In the genomic region with DNA sequence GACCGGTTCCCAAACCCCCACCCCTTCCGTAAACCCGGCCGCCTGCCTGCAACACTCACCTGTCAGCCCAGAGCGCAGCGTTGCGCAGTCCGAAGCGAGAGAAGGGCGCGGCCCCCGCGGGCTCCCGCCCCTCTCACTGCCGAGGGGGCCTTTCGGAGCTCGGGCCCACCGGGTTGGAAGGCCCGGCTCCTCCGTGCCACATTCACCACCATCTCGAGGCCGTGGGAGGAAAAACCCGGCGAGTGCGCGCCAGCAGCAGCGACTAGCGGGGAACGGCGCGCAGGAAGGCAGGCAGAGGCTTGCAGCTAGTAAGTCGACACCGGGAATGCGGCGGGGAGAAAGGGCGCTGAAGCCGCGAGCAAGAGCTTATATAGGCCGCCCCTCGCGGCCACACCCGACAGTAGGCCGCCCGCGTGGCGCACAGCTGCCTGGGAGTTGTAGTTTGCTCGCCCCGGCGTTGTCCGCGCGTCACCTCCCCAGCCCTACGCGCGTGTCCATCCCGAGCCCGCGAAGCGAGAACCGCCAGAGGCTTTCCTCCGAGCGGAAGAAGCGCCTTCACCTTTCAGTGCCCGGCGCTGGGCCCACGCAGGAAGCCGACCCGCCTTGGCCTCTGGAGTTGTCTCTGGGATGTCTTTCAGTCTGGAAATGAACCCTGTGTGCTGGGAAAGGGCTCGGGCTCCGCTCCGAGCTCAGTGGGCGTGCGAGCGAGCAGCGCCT, we compare ENCODE assay signal across 8 cellular contexts. TPM values are rescaled to one million over a fixed set of nuclear protein-coding genes. Genes with fewer than 3 reads are reported as not detected.
DNase-seq lines count a peak whose midpoint lies in the region; ATAC-seq and TF ChIP-seq lines count a peak whose summit lies in the region.

No MANE protein-coding gene starts in this region.

- H3K27me3 ChIP-seq in CD4-positive, alpha-beta memory T cell (ENCODE audit: insufficient read depth, low read length), result no peaks in the 10 kb centered on the region

- peak overlapping the region; percentile 94 to 99 (median 98) for H3K4me3 Mint-ChIP-seq in CD4-positive, alpha-beta memory T cell
- H3K4me3 Mint-ChIP-seq in activated CD8-positive, alpha-beta T cell treated with anti-CD3 and anti-CD28 coated beads for 36 hours, result peak overlapping the region; percentile 100

- H3K27ac ChIP-seq in CD4-positive, alpha-beta memory T cell (ENCODE audit: low read depth, low read length), result peak overlapping the region; percentile 82

- peak overlapping the region; percentile 82 to 99 for H3K4me3 ChIP-seq in CD4-positive, alpha-beta memory T cell (ENCODE audit: low read length in 2 of 2)

- H3K27ac Mint-ChIP-seq in CD4-positive, alpha-beta memory T cell, result peak overlapping the region; percentile 92 to 98 (median 95)
- H3K27ac Mint-ChIP-seq in activated CD8-positive, alpha-beta T cell treated with anti-CD3 and anti-CD28 coated beads for 36 hours, result peak overlapping the region; percentile 92

- peaks cover 0 to 7% (median 0%) of the 10 kb centered on the region in 8 donors for H3K9me3 Mint-ChIP-seq in CD4-positive, alpha-beta memory T cell
- no peaks in the 10 kb centered on the region for H3K9me3 Mint-ChIP-seq in activated CD8-positive, alpha-beta T cell treated with anti-CD3 and anti-CD28 coated beads for 36 hours

- DNase-seq in CD4-positive, alpha-beta memory T cell, result peak; percentile 91 to 94 (median 93)
- peak; percentile 84 for DNase-seq in NCI-H774 (lab: John Stamatoyannopoulos, UW)
- peak; percentile 95 for DNase-seq in activated CD8-positive, alpha-beta T cell treated with anti-CD3 and anti-CD28 coated beads for 36 hours
- DNase-seq in ecto neural progenitor cell (ENCODE audit: low spot score), result peak; percentile 98
- peak; percentile 97 for DNase-seq in medulla oblongata (ENCODE audit: extremely low spot score)
- DNase-seq in stimulated activated CD4-positive, alpha-beta T cell treated with anti-CD3 and anti-CD28 coated beads, TNF-alpha, amount 100 ng/mL, for 48 hours (ENCODE audit: low read depth in 3 of 3), result peak; percentile 86 to 91 (median 91)

- H3K4me1 ChIP-seq in CD4-positive, alpha-beta memory T cell (ENCODE audit: insufficient read depth, low read length), result peaks cover 33% of the 10 kb centered on the region

- peaks cover 32% of the 10 kb centered on the region for H3K36me3 ChIP-seq in CD4-positive, alpha-beta memory T cell (ENCODE audit: insufficient read depth, low read length)

- TF ChIP-seq CTCF in activated CD8-positive, alpha-beta T cell treated with anti-CD3 and anti-CD28 coated beads for 36 hours (IDR thresholded peaks at IDR 0.05), result no peak

- intact Hi-C loops in CD4-positive, alpha-beta memory T cell (cut with micrococcal nuclease), result loop anchor here (1.0 to 5.0 kb wide), 9 partner anchors 28 to 601 kb away; partner anchors contain the start of genes RCC1, RNU11, SESN2 and SRSF4
- intact Hi-C loops in activated CD8-positive, alpha-beta T cell treated with anti-CD3 and anti-CD28 coated beads for 36 hours (cut with micrococcal nuclease), result loop anchor here (5.0 kb wide), 1 partner anchor 64 kb away; no protein-coding TSS in a partner anchor

- H3K4me1 Mint-ChIP-seq in CD4-positive, alpha-beta memory T cell, result peaks cover 21 to 54% (median 38%) of the 10 kb centered on the region in 4 donors
- H3K4me1 Mint-ChIP-seq in activated CD8-positive, alpha-beta T cell treated with anti-CD3 and anti-CD28 coated beads for 36 hours (ENCODE audit: low read depth), result peaks cover 22% of the 10 kb centered on the region

- H3K27me3 Mint-ChIP-seq in CD4-positive, alpha-beta memory T cell, result no peaks in the 10 kb centered on the region
- no peaks in the 10 kb centered on the region for H3K27me3 Mint-ChIP-seq in activated CD8-positive, alpha-beta T cell treated with anti-CD3 and anti-CD28 coated beads for 36 hours

- H3K9me3 ChIP-seq in CD4-positive, alpha-beta memory T cell (ENCODE audit: control insufficient read depth in 1 of 2, low read length in 2 of 2), result no peaks in the 10 kb centered on the region

- peaks cover 31 to 44% of the 10 kb centered on the region in 2 donors for H3K36me3 Mint-ChIP-seq in CD4-positive, alpha-beta memory T cell
- peaks cover 46% of the 10 kb centered on the region for H3K36me3 Mint-ChIP-seq in activated CD8-positive, alpha-beta T cell treated with anti-CD3 and anti-CD28 coated beads for 36 hours (ENCODE audit: low read depth)

- ATAC-seq in GM19397 (IDR thresholded peaks at IDR 0.05; ENCODE audit: unreplicated experiment) (peak; percentile 84), HG03565 (IDR thresholded peaks at IDR 0.05; ENCODE audit: unreplicated experiment) (peak; percentile 79)
- ATAC-seq in activated CD8-positive, alpha-beta T cell treated with anti-CD3 and anti-CD28 coated beads for 36 hours, result peak; percentile 91

- POLR2A ChIA-PET in CD4-positive, alpha-beta memory T cell (lab: Charles Lee; ENCODE audit: partially characterized antibody), result interaction anchor here (0.5 to 9.1 kb wide), 53 partner anchors 10 to 1691 kb away, joined by 3 to 234 read pairs (median 6); partner anchors contain the start of genes ATP5IF1, EPB41, EYA3 and GMEB1
- POLR2A ChIA-PET in activated CD8-positive, alpha-beta T cell treated with anti-CD3 and anti-CD28 coated beads for 36 hours (lab: Charles Lee), result interaction anchor here (0.6 to 10.5 kb wide), 43 partner anchors 8 to 1440 kb away, joined by 3 to 315 read pairs (median 4); partner anchors contain the start of genes GMEB1, MED18, RAB42 and RCC1

- CTCF ChIA-PET in CD4-positive, alpha-beta memory T cell (lab: Charles Lee; ENCODE audit: partially characterized antibody), result interaction anchor here (0.6 to 5.0 kb wide), 23 partner anchors 9 to 801 kb away, joined by 3 to 23 read pairs (median 4); partner anchors contain the start of genes GMEB1, MED18, TAF12 and TRNAU1AP
- CTCF ChIA-PET in activated CD8-positive, alpha-beta T cell treated with anti-CD3 and anti-CD28 coated beads for 36 hours (lab: Charles Lee), result interaction anchor here (0.5 to 6.2 kb wide), 13 partner anchors 10 to 332 kb away, joined by 3 to 30 read pairs (median 3); partner anchors contain the start of genes TAF12, TRNAU1AP and YTHDF2

RNA-seq across cellular contexts. Expression of gene RAB42, which starts 10.4 kb away (rescaled TPM):
- 1 to 10 TPM in 1 of 2 experiments, under 1 TPM in 1; 0.38 to 1.3 TPM for total RNA-seq in CD4-positive, alpha-beta memory T cell
- not detected for polyA plus RNA-seq in CD4-positive, alpha-beta memory T cell
- not detected for total RNA-seq in activated CD8-positive, alpha-beta T cell treated with anti-CD3 and anti-CD28 coated beads for 36 hours

RNA-seq across cellular contexts. Expression of gene TRNAU1AP, which starts 28.8 kb away (rescaled TPM):
- total RNA-seq in CD4-positive, alpha-beta memory T cell, result 10 to 100 TPM; 46.3 to 46.7 TPM
- 10 to 100 TPM; 25.8 to 30.7 TPM for polyA plus RNA-seq in CD4-positive, alpha-beta memory T cell
- 10 to 100 TPM; 42.5 to 47.8 TPM for total RNA-seq in activated CD8-positive, alpha-beta T cell treated with anti-CD3 and anti-CD28 coated beads for 36 hours

Comparison
In these comparisons a context has a peak if more than half of its experiments do, and no peak if none do; other contexts are left out.
1. Peak in every context shown above with its lines: DNase-seq, ATAC-seq, H3K4me3 ChIP-seq and H3K27ac ChIP-seq.